ENCODE assay signal across 15 cellular contexts in genomic region chr20:10508060-10508459, GRCh38.
DNase-seq lines count a peak whose midpoint lies in the region; ATAC-seq, FAIRE-seq and TF ChIP-seq lines count a peak whose summit lies in the region.
"Had no signal": no experiment of that assay in that cellular context is flagged by ENCODE, and none has a peak within 500 bp of the region (broad histone marks: within the 10 kb centered on the region; RNA-seq: fewer than 3 reads in every experiment).

No MANE protein-coding gene starts in this region.

- H3K4me3 Mint-ChIP-seq in astrocyte (ENCODE audit: unreplicated experiment): no peak overlapping the region
- no peak overlapping the region for H3K4me3 Mint-ChIP-seq in activated CD4-positive, alpha-beta T cell treated with anti-CD3 and anti-CD28 coated beads, Interleukin-2, amount 10 ng/mL, durations not matched to agents 7 days and 5 days
- H3K4me3 Mint-ChIP-seq in activated CD4-positive, alpha-beta memory T cell treated with anti-CD3 and anti-CD28 coated beads, Interleukin-2, amount 10 ng/mL, durations not matched to agents 7 days and 5 days: no peak overlapping the region

- H3K36me3 ChIP-seq in astrocyte (ENCODE audit: insufficient read depth, low read length): no peaks in the 10 kb centered on the region
- H3K36me3 ChIP-seq in keratinocyte (ENCODE audit: control insufficient read depth in 2 of 2, extremely low read depth in 1 of 2, insufficient read depth in 2 of 2, low read length in 2 of 2): no peaks in the 10 kb centered on the region
- H3K36me3 ChIP-seq in subcutaneous abdominal adipose tissue (ENCODE audit: control insufficient read depth in 5 of 5, insufficient read depth in 5 of 5, low read length in 5 of 5): no peaks in the 10 kb centered on the region
- H3K36me3 ChIP-seq: HAP-1 had no signal

- H4K20me1 ChIP-seq in astrocyte (ENCODE audit: insufficient read depth, low read length): no peaks in the 10 kb centered on the region
- H4K20me1 ChIP-seq in keratinocyte (ENCODE audit: control insufficient read depth, extremely low read depth, insufficient read depth, low read length): no peaks in the 10 kb centered on the region

- TF ChIP-seq CTCF in astrocyte (IDR thresholded peaks at IDR 0.05; ENCODE audit: insufficient read depth, low read depth, low read length) (no peak), keratinocyte (optimal IDR thresholded peaks at IDR 0.05 in 1 of 3, IDR thresholded peaks at IDR 0.05 in 1 of 3, conservative IDR thresholded peaks at IDR 0.05 in 1 of 3; ENCODE audit: extremely low read depth in 1 of 3, insufficient read depth in 2 of 3, low read length in 3 of 3) (no peak)

- H3K4me2 ChIP-seq in astrocyte (ENCODE audit: low read length) (peak overlapping the region; percentile 8), keratinocyte (ENCODE audit: control insufficient read depth, extremely low read depth, insufficient read depth, low read depth, low read length) (peak overlapping the region; percentile 39)

- no peaks in the 10 kb centered on the region for H3K27me3 ChIP-seq in astrocyte (ENCODE audit: insufficient read depth, low read length)
- H3K27me3 ChIP-seq in keratinocyte (ENCODE audit: control insufficient read depth, extremely low read depth, insufficient read depth, low read length): no peaks in the 10 kb centered on the region
- H3K27me3 ChIP-seq in subcutaneous abdominal adipose tissue (ENCODE audit: control insufficient read depth in 5 of 5, insufficient read depth in 4 of 5, low read length in 5 of 5): no peaks in the 10 kb centered on the region

- H3K79me2 ChIP-seq in astrocyte (ENCODE audit: insufficient read depth, low read length): peaks cover under 1% of the 10 kb centered on the region
- H3K79me2 ChIP-seq in keratinocyte (ENCODE audit: control insufficient read depth, insufficient read depth, low read length): peaks cover 6% of the 10 kb centered on the region

- no peaks in the 10 kb centered on the region for H3K9me1 ChIP-seq in keratinocyte (ENCODE audit: control insufficient read depth, extremely low read depth, insufficient read depth, low read length)

- dilution Hi-C loops in keratinocyte (cut with MboI; ENCODE audit: extremely low pct_ligation_motif_present, low sequenced_read_pairs): no loop called here

- H3K4me1 ChIP-seq in astrocyte (ENCODE audit: insufficient read depth, low read length) (peaks cover 26% of the 10 kb centered on the region), keratinocyte (ENCODE audit: control insufficient read depth, extremely low read depth, insufficient read depth, low read length) (peaks cover 64% of the 10 kb centered on the region), subcutaneous abdominal adipose tissue (ENCODE audit: control insufficient read depth in 5 of 5, insufficient read depth in 5 of 5, low read length in 5 of 5) (peaks cover 8 to 65% (median 61%) of the 10 kb centered on the region in 5 donors)

- FAIRE-seq in H54 (lab: Jason Lieb, UNC) (no peak), astrocyte (lab: Jason Lieb, UNC) (no peak), keratinocyte (lab: Jason Lieb, UNC) (peak; percentile 81)
- FAIRE-seq: urothelium cell line had no signal

- H3K27ac ChIP-seq in astrocyte (ENCODE audit: low read depth, low read length) (no peak overlapping the region), keratinocyte (ENCODE audit: control insufficient read depth, insufficient read depth, low read length) (peak overlapping the region; percentile 64), subcutaneous abdominal adipose tissue (ENCODE audit: low read depth, low read length) (peak overlapping the region; percentile 86)

- CTCF ChIA-PET in activated CD4-positive, alpha-beta T cell treated with anti-CD3 and anti-CD28 coated beads, Interleukin-2, amount 10 ng/mL, durations not matched to agents 7 days and 5 days (lab: Charles Lee): no interaction called here
- CTCF ChIA-PET in activated CD4-positive, alpha-beta memory T cell treated with anti-CD3 and anti-CD28 coated beads, Interleukin-2, amount 10 ng/mL, durations not matched to agents 7 days and 5 days (lab: Charles Lee): no interaction called here

- H3K9ac ChIP-seq in astrocyte (ENCODE audit: low read length) (no peak overlapping the region), keratinocyte (ENCODE audit: control insufficient read depth, extremely low read depth, insufficient read depth, low read length) (no peak overlapping the region), subcutaneous abdominal adipose tissue (ENCODE audit: low read length in 5 of 5) (no peak overlapping the region)

- no peaks in the 10 kb centered on the region for H3K9me3 Mint-ChIP-seq in astrocyte (ENCODE audit: unreplicated experiment)
- no peaks in the 10 kb centered on the region for H3K9me3 Mint-ChIP-seq in activated CD4-positive, alpha-beta T cell treated with anti-CD3 and anti-CD28 coated beads, Interleukin-2, amount 10 ng/mL, durations not matched to agents 7 days and 5 days
- no peaks in the 10 kb centered on the region for H3K9me3 Mint-ChIP-seq in activated CD4-positive, alpha-beta memory T cell treated with anti-CD3 and anti-CD28 coated beads, Interleukin-2, amount 10 ng/mL, durations not matched to agents 7 days and 5 days

- no peaks in the 10 kb centered on the region for H3K9me3 ChIP-seq in astrocyte (ENCODE audit: insufficient read depth, low read depth, low read length)
- H3K9me3 ChIP-seq in keratinocyte (ENCODE audit: control insufficient read depth, low read depth, low read length): no peaks in the 10 kb centered on the region
- no peaks in the 10 kb centered on the region for H3K9me3 ChIP-seq in subcutaneous abdominal adipose tissue (ENCODE audit: control insufficient read depth in 5 of 5, low read length in 5 of 5)
- H3K9me3 ChIP-seq: HAP-1 had no signal

- H3K4me1 Mint-ChIP-seq in astrocyte (ENCODE audit: low read depth, unreplicated experiment): peaks cover 33% of the 10 kb centered on the region
- H3K4me1 Mint-ChIP-seq in activated CD4-positive, alpha-beta T cell treated with anti-CD3 and anti-CD28 coated beads, Interleukin-2, amount 10 ng/mL, durations not matched to agents 7 days and 5 days: peaks cover 24% of the 10 kb centered on the region
- peaks cover 26% of the 10 kb centered on the region for H3K4me1 Mint-ChIP-seq in activated CD4-positive, alpha-beta memory T cell treated with anti-CD3 and anti-CD28 coated beads, Interleukin-2, amount 10 ng/mL, durations not matched to agents 7 days and 5 days

- H3K4me3 ChIP-seq in astrocyte (ENCODE audit: insufficient read depth, low read depth, low read length): no peak overlapping the region
- H3K4me3 ChIP-seq in keratinocyte (ENCODE audit: control insufficient read depth in 2 of 3, extremely low read depth in 1 of 3, insufficient read depth in 2 of 3, low read depth in 1 of 3, low read length in 3 of 3): no peak overlapping the region
- H3K4me3 ChIP-seq in subcutaneous abdominal adipose tissue (ENCODE audit: low read depth in 1 of 5, low read length in 5 of 5): no peak overlapping the region
- H3K4me3 ChIP-seq: HAP-1 had no signal

- no peak for ATAC-seq in GM19463 (IDR thresholded peaks at IDR 0.05; ENCODE audit: unreplicated experiment)

- no peaks in the 10 kb centered on the region for H3K27me3 Mint-ChIP-seq in astrocyte (ENCODE audit: low read depth, unreplicated experiment)
- no peaks in the 10 kb centered on the region for H3K27me3 Mint-ChIP-seq in activated CD4-positive, alpha-beta T cell treated with anti-CD3 and anti-CD28 coated beads, Interleukin-2, amount 10 ng/mL, durations not matched to agents 7 days and 5 days
- no peaks in the 10 kb centered on the region for H3K27me3 Mint-ChIP-seq in activated CD4-positive, alpha-beta memory T cell treated with anti-CD3 and anti-CD28 coated beads, Interleukin-2, amount 10 ng/mL, durations not matched to agents 7 days and 5 days

- H3K36me3 Mint-ChIP-seq in astrocyte (ENCODE audit: low read depth, unreplicated experiment): no peaks in the 10 kb centered on the region
- H3K36me3 Mint-ChIP-seq in activated CD4-positive, alpha-beta T cell treated with anti-CD3 and anti-CD28 coated beads, Interleukin-2, amount 10 ng/mL, durations not matched to agents 7 days and 5 days (ENCODE audit: low read depth): peaks cover 6% of the 10 kb centered on the region
- no peaks in the 10 kb centered on the region for H3K36me3 Mint-ChIP-seq in activated CD4-positive, alpha-beta memory T cell treated with anti-CD3 and anti-CD28 coated beads, Interleukin-2, amount 10 ng/mL, durations not matched to agents 7 days and 5 days (ENCODE audit: low read depth)

- no peak overlapping the region for H2AFZ ChIP-seq in astrocyte (ENCODE audit: low read depth, low read length)
- H2AFZ ChIP-seq in keratinocyte (ENCODE audit: control insufficient read depth, low read length): peak overlapping the region; percentile 24

- TF ChIP-seq POLR2A in H54 (IDR thresholded peaks at IDR 0.05; ENCODE audit: low read depth, low read length): no peak

- peak overlapping the region; percentile 75 for H3K27ac Mint-ChIP-seq in astrocyte (ENCODE audit: unreplicated experiment)
- H3K27ac Mint-ChIP-seq in activated CD4-positive, alpha-beta T cell treated with anti-CD3 and anti-CD28 coated beads, Interleukin-2, amount 10 ng/mL, durations not matched to agents 7 days and 5 days: no peak overlapping the region
- no peak overlapping the region for H3K27ac Mint-ChIP-seq in activated CD4-positive, alpha-beta memory T cell treated with anti-CD3 and anti-CD28 coated beads, Interleukin-2, amount 10 ng/mL, durations not matched to agents 7 days and 5 days

- POLR2A ChIA-PET in activated CD4-positive, alpha-beta T cell treated with anti-CD3 and anti-CD28 coated beads, Interleukin-2, amount 10 ng/mL, durations not matched to agents 7 days and 5 days (lab: Charles Lee): no interaction called here
- POLR2A ChIA-PET in activated CD4-positive, alpha-beta memory T cell treated with anti-CD3 and anti-CD28 coated beads, Interleukin-2, amount 10 ng/mL, durations not matched to agents 7 days and 5 days (lab: Charles Lee): no interaction called here

- DNase-seq in H54 (ENCODE audit: insufficient read length, low spot score): peak; percentile 12
- peak; percentile 18 for DNase-seq in astrocyte (ENCODE audit: low read depth)
- DNase-seq in keratinocyte (ENCODE audit: low read depth, low spot score): no peak
- DNase-seq in HK-2 (ENCODE audit: unreplicated experiment): no peak
- no peak for DNase-seq in activated CD4-positive, alpha-beta T cell treated with anti-CD3 and anti-CD28 coated beads, Interleukin-2, amount 10 ng/mL, durations not matched to agents 7 days and 5 days
- no peak for DNase-seq in activated CD4-positive, alpha-beta memory T cell treated with anti-CD3 and anti-CD28 coated beads, Interleukin-2, amount 10 ng/mL, durations not matched to agents 7 days and 5 days
- DNase-seq: activated CD4-positive, alpha-beta T cell treated with anti-CD3 and anti-CD28 coated beads for 1 hour; activated effector memory CD4-positive, alpha-beta T cell treated with Interleukin-2 at 50 U/mL for 16 hours; head of caudate nucleus; NCI-H524; retina had no signal

Comparison
In these comparisons a context has a peak if more than half of its experiments do, and no peak if none do; other contexts are left out.
1. DNase-seq: peak in H54 (single experiment) and astrocyte (single experiment); none in keratinocyte (single experiment), HK-2 (single experiment), activated CD4-positive, alpha-beta T cell treated with anti-CD3 and anti-CD28 coated beads, Interleukin-2, amount 10 ng/mL, durations not matched to agents 7 days and 5 days (single experiment) and activated CD4-positive, alpha-beta memory T cell treated with anti-CD3 and anti-CD28 coated beads, Interleukin-2, amount 10 ng/mL, durations not matched to agents 7 days and 5 days (single experiment).